In genomic region chr14:104293231-104293841, GRCh38 we compare ENCODE assay signal across 22 cellular contexts.
A peak's percentile ranks its signal among the peaks of the same experiment; 100 is the strongest.
DNase-seq lines count a peak whose midpoint lies in the region; ATAC-seq, FAIRE-seq and TF ChIP-seq lines count a peak whose summit lies in the region.
"Had no signal": no experiment of that assay in that cellular context is flagged by ENCODE, and none has a peak within 500 bp of the region (broad histone marks: within the 10 kb centered on the region; RNA-seq: fewer than 3 reads in every experiment).

No MANE protein-coding gene starts in this region.

- H3K79me2 ChIP-seq in H1 (ENCODE audit: control insufficient read depth in 1 of 2, insufficient read depth in 2 of 2, low read length in 2 of 2): no peaks in the 10 kb centered on the region

- H3K56ac ChIP-seq in H1 (replicated peaks; ENCODE audit: insufficient read length, low read depth, low read length): no peak overlapping the region

- no peak overlapping the region for H3K9ac ChIP-seq in H1 (replicated peaks in 1 of 4; ENCODE audit: extremely low read depth in 1 of 4, low read depth in 3 of 4, low read length in 3 of 4)

- no peak for TF ChIP-seq EP300 in H1 (IDR thresholded peaks at IDR 0.05; ENCODE audit: borderline replicate concordance in 1 of 2, low read depth in 2 of 2, low read length in 2 of 2)

- H3K4me1 ChIP-seq in H1 (replicated peaks in 1 of 4; ENCODE audit: control insufficient read depth in 3 of 4, insufficient read depth in 4 of 4, low read length in 3 of 4): peaks cover 3 to 31% (median 25%) of the 10 kb centered on the region in 4 experiments
- no peaks in the 10 kb centered on the region for H3K4me1 ChIP-seq in left lung
- H3K4me1 ChIP-seq in upper lobe of right lung: no peaks in the 10 kb centered on the region
- H3K4me1 ChIP-seq: gastroesophageal sphincter, SJSA1 had no signal

- H3K18ac ChIP-seq in H1 (ENCODE audit: extremely low read depth, low read length): peak overlapping the region; percentile 83

- H2BK120ac ChIP-seq in H1 (replicated peaks; ENCODE audit: low read depth, low read length): peak overlapping the region; percentile 4

- peak overlapping the region; percentile 75; the same call in 1 of the 2 replicates for H2BK5ac ChIP-seq in H1 (ENCODE audit: low read depth, low read length)

- TF ChIP-seq RAD21 in H1 (IDR thresholded peaks at IDR 0.05 in 1 of 2, conservative IDR thresholded peaks at IDR 0.05 in 1 of 2; ENCODE audit: low read depth in 2 of 2, low read length in 2 of 2): no peak

- peak; percentile 8 for DNase-seq in activated naive CD4-positive, alpha-beta T cell treated with anti-CD3 and anti-CD28 coated beads, Interleukin-2, amount 50 U/mL, for 16 hours
- no peak for DNase-seq in activated naive CD4-positive, alpha-beta T cell treated with anti-CD3 and anti-CD28 coated beads, Interleukin-2, amount 50 U/mL, for 72 hours (ENCODE audit: low spot score in 2 of 2)
- DNase-seq in H1 (ENCODE audit: low read depth in 1 of 2, low spot score in 2 of 2) (no peak), left lung (peak; percentile 24 to 61), upper lobe of right lung (peak; percentile 54), DMS 273 (lab: John Stamatoyannopoulos, UW; ENCODE audit: unreplicated experiment) (no peak), T1000 (lab: John Stamatoyannopoulos, UW) (no peak), ACHN (no peak)
- DNase-seq: activated naive CD4-positive, alpha-beta T cell; CD4-positive, alpha-beta T cell; effector memory CD4-positive, alpha-beta T cell; esophagus squamous epithelium; NCI-H1436; NCI-H2171; NCI-H526 treated with DMSO at 0.1 percent for 48 hours; substantia nigra had no signal

- H3K27ac Mint-ChIP-seq in activated naive CD4-positive, alpha-beta T cell treated with anti-CD3 and anti-CD28 coated beads, Interleukin-2, amount 50 U/mL, for 72 hours: peak overlapping the region in 1 of 2 donors; percentile 55
- H3K27ac Mint-ChIP-seq: CD4-positive, alpha-beta T cell; IgD-negative memory B cell; T-helper 1 cell treated with Interleukin-12 subunit alpha and Interleukin-12 subunit beta and Interleukin-4 antibody, amounts not matched to agents 30 μg/mL and 1 μg/mL, for 36 hours had no signal

- H3K4me3 ChIP-seq in H1 (ENCODE audit: extremely low read depth in 1 of 4, insufficient read depth in 2 of 4, low read depth in 3 of 4, low read length in 4 of 4): no peak overlapping the region
- H3K4me3 ChIP-seq in left lung: no peak overlapping the region
- H3K4me3 ChIP-seq in upper lobe of right lung: no peak overlapping the region
- H3K4me3 ChIP-seq: esophagus squamous epithelium, gastroesophageal sphincter, SJSA1 had no signal

- no peak overlapping the region for H3K23ac ChIP-seq in H1 (ENCODE audit: insufficient read length)

- peaks cover 10 to 11% of the 10 kb centered on the region in 2 donors for H3K9me3 Mint-ChIP-seq in activated naive CD4-positive, alpha-beta T cell treated with anti-CD3 and anti-CD28 coated beads, Interleukin-2, amount 50 U/mL, for 72 hours
- H3K9me3 Mint-ChIP-seq: CD4-positive, alpha-beta T cell had no signal

- H4K5ac ChIP-seq in H1 (ENCODE audit: insufficient read length, low read depth, low read length): peak overlapping the region; percentile 18

- TF ChIP-seq CTCF in H1 (IDR thresholded peaks at IDR 0.05; ENCODE audit: control extremely low read depth in 1 of 3, insufficient read depth in 1 of 3, low read depth in 1 of 3, low read length in 3 of 3) (no peak), left lung (IDR thresholded peaks at IDR 0.05) (no peak), upper lobe of right lung (IDR thresholded peaks at IDR 0.05) (no peak)

- 0 out of 2 replicates have a peak, but pooled peaks cover 3% of the 10 kb centered on the region for H3K23me2 ChIP-seq in H1 (ENCODE audit: low read depth, low read length)

- H3K4me2 ChIP-seq in H1 (ENCODE audit: insufficient read depth in 1 of 2, low read depth in 2 of 2, low read length in 2 of 2): no peak overlapping the region

- POLR2A ChIA-PET in H1 (lab: Charles Lee; ENCODE audit: partially characterized antibody): no interaction called here

- no peak overlapping the region for H3K14ac ChIP-seq in H1 (ENCODE audit: insufficient read length)

- H2BK15ac ChIP-seq in H1 (ENCODE audit: low read length): peak overlapping the region; percentile 81; the same call in 1 of the 2 replicates

- in situ Hi-C loops in ACHN (cut with HindIII; ENCODE audit: low pct_ligation_motif_present, low pct_unique_long_range_greater_than_20kb, low sequenced_read_pairs): no loop called here

- TF ChIP-seq POLR2A in H1 (IDR thresholded peaks at IDR 0.05; ENCODE audit: control extremely low read depth in 1 of 2, low read depth in 2 of 2, low read length in 2 of 2): no peak

- no peak overlapping the region for H3K4ac ChIP-seq in H1 (replicated peaks; ENCODE audit: insufficient read length, low read depth, low read length)

- peak overlapping the region; percentile 93 for H2BK20ac ChIP-seq in H1 (ENCODE audit: low read length)

- H3K27me3 ChIP-seq in H1 (replicated peaks in 1 of 4; ENCODE audit: control insufficient read depth in 3 of 4, extremely low read depth in 1 of 4, insufficient read depth in 3 of 4, low read length in 3 of 4): no peaks in the 10 kb centered on the region; a peak in 1 of 7 replicates
- H3K27me3 ChIP-seq in left lung: peaks cover 0 to 49% of the 10 kb centered on the region in 2 donors
- H3K27me3 ChIP-seq in upper lobe of right lung: peaks cover 22% of the 10 kb centered on the region
- H3K27me3 ChIP-seq: neutrophil, SJSA1 had no signal

- peak overlapping the region; percentile 97; the same call in 1 of the 2 replicates for H2BK12ac ChIP-seq in H1 (ENCODE audit: low read depth, low read length)

- no peak overlapping the region for H2AFZ ChIP-seq in H1 (ENCODE audit: low read length)

- H3K36me3 ChIP-seq in H1 (ENCODE audit: control insufficient read depth in 2 of 4, insufficient read depth in 4 of 4, low read length in 3 of 4) (no peaks in the 10 kb centered on the region), left lung (no peaks in the 10 kb centered on the region), upper lobe of right lung (no peaks in the 10 kb centered on the region)
- H3K36me3 ChIP-seq: esophagus squamous epithelium, gastroesophageal sphincter, neutrophil, SJSA1 had no signal

- H2AK5ac ChIP-seq in H1 (ENCODE audit: low read depth, low read length): peak overlapping the region; percentile 93; the same call in 1 of the 2 replicates

- no peak for FAIRE-seq in H1 (lab: Jason Lieb, UNC)
- FAIRE-seq: G401.6 had no signal

- H3K79me1 ChIP-seq in H1 (ENCODE audit: low read depth, low read length): no peaks in the 10 kb centered on the region

- H3K36me3 Mint-ChIP-seq in activated naive CD4-positive, alpha-beta T cell treated with anti-CD3 and anti-CD28 coated beads, Interleukin-2, amount 50 U/mL, for 72 hours: no peaks in the 10 kb centered on the region
- H3K36me3 Mint-ChIP-seq: IgD-negative memory B cell had no signal

- intact Hi-C loops in left lung (cut with DNase I): no loop called here
- intact Hi-C loops in upper lobe of right lung (cut with DNase I): no loop called here

- no peaks in the 10 kb centered on the region for H4K20me1 ChIP-seq in H1 (replicated peaks in 1 of 2; ENCODE audit: control insufficient read depth in 1 of 2, insufficient read depth in 2 of 2, low read length in 2 of 2)

- no peak overlapping the region for H3K27ac ChIP-seq in H1 (ENCODE audit: low read depth, low read length)
- H3K27ac ChIP-seq in left lung: no peak overlapping the region
- no peak overlapping the region for H3K27ac ChIP-seq in upper lobe of right lung
- H3K27ac ChIP-seq: esophagus squamous epithelium, gastroesophageal sphincter, neutrophil, SJSA1 had no signal

- ATAC-seq in activated naive CD4-positive, alpha-beta T cell treated with anti-CD3 and anti-CD28 coated beads, Interleukin-2, amount 50 U/mL, for 72 hours: no peak
- ATAC-seq in left lung (no peak), upper lobe of right lung (no peak)
- ATAC-seq: gastroesophageal sphincter had no signal

- CTCF ChIA-PET in H1 (lab: Charles Lee; ENCODE audit: partially characterized antibody): interaction anchor here (0.6 to 3.0 kb wide), 7 partner anchors 9 to 188 kb away, joined by 3 to 9 read pairs (median 3); no protein-coding TSS in a partner anchor

- H3K9me3 ChIP-seq in H1 (ENCODE audit: insufficient read depth in 2 of 2, low read depth in 1 of 2, low read length in 1 of 2) (no peaks in the 10 kb centered on the region), left lung (no peaks in the 10 kb centered on the region), upper lobe of right lung (no peaks in the 10 kb centered on the region)
- H3K9me3 ChIP-seq: esophagus squamous epithelium, gastroesophageal sphincter, neutrophil, SJSA1 had no signal

- peak overlapping the region; percentile 79 for H4K91ac ChIP-seq in H1 (replicated peaks; ENCODE audit: insufficient read length, low read length)

- 81% methylated on average over 10 of the region's 15 CpGs; no CpG with 5 or more reads in 1 of the 2 experiments for WGBS in H1 (ENCODE audit: extremely low coverage in 1 of 2, insufficient coverage in 1 of 2, insufficient read length in 1 of 2, insufficient replicate concordance in 2 of 2, low coverage in 1 of 2, low lambda C conversion rate in 2 of 2, missing lambda C conversion rate in 1 of 2), 2 experiments

- H4K8ac ChIP-seq in H1 (ENCODE audit: extremely low read depth, insufficient read depth, low read length): no peak overlapping the region; the same call in 1 of the 2 replicates

Comparison
In these comparisons a context has a peak if more than half of its experiments do, and no peak if none do; other contexts are left out.
1. DNase-seq: peak in activated naive CD4-positive, alpha-beta T cell treated with anti-CD3 and anti-CD28 coated beads, Interleukin-2, amount 50 U/mL, for 16 hours (single experiment), left lung (2 of 2) and upper lobe of right lung (single experiment); none in activated naive CD4-positive, alpha-beta T cell treated with anti-CD3 and anti-CD28 coated beads, Interleukin-2, amount 50 U/mL, for 72 hours (0 of 2), H1 (0 of 2), DMS 273 (single experiment), T1000 (single experiment) and ACHN (single experiment).